Comparison of ENCODE assay signal across 8 cellular contexts in genomic region chr10:102452672-102453340, GRCh38. TPM values are rescaled to one million over a fixed set of nuclear protein-coding genes. Genes with fewer than 3 reads are reported as not detected.
DNase-seq lines count a peak whose midpoint lies in the region; ATAC-seq, FAIRE-seq and TF ChIP-seq lines count a peak whose summit lies in the region.

No MANE protein-coding gene starts in this region.

- in situ Hi-C loops in gastrocnemius medialis (cut with MboI; ENCODE audit: low sequenced_read_pairs in 4 of 4), result no loop called here

- H3K27me3 Mint-ChIP-seq in activated CD4-positive, alpha-beta T cell treated with anti-CD3 and anti-CD28 coated beads for 36 hours, result no peaks in the 10 kb centered on the region
- H3K27me3 Mint-ChIP-seq in activated CD8-positive, alpha-beta memory T cell treated with anti-CD3 and anti-CD28 coated beads, Interleukin-2, amount 10 ng/mL, durations not matched to agents 7 days and 5 days, result no peaks in the 10 kb centered on the region

- no peaks in the 10 kb centered on the region for H3K36me3 ChIP-seq in gastrocnemius medialis

- TF ChIP-seq CTCF in gastrocnemius medialis (IDR thresholded peaks at IDR 0.05 in 4 of 5, conservative IDR thresholded peaks at IDR 0.05 in 1 of 5) (no peak), D721Med (IDR thresholded peaks at IDR 0.05; ENCODE audit: insufficient read depth, missing control alignments) (no peak)

- intact Hi-C loops in activated CD4-positive, alpha-beta T cell treated with anti-CD3 and anti-CD28 coated beads for 36 hours (cut with DNase I, micrococcal nuclease), result loop anchor here in 1 of 2 experiments (1.0 kb wide), 1 partner anchor 8 kb away; no protein-coding TSS in a partner anchor
- intact Hi-C loops in gastrocnemius medialis (cut with DNase I; ENCODE audit: low total_unique reads), result no loop called here

- no peak overlapping the region for H3K4me3 ChIP-seq in gastrocnemius medialis

- peak overlapping the region; percentile 95 for H3K27ac Mint-ChIP-seq in activated CD4-positive, alpha-beta T cell treated with anti-CD3 and anti-CD28 coated beads for 36 hours
- H3K27ac Mint-ChIP-seq in activated CD8-positive, alpha-beta memory T cell treated with anti-CD3 and anti-CD28 coated beads, Interleukin-2, amount 10 ng/mL, durations not matched to agents 7 days and 5 days, result peak overlapping the region; percentile 78

- TF ChIP-seq POLR2A in gastrocnemius medialis (IDR thresholded peaks at IDR 0.05), result no peak

- H3K9me3 Mint-ChIP-seq in activated CD4-positive, alpha-beta T cell treated with anti-CD3 and anti-CD28 coated beads for 36 hours (ENCODE audit: low read depth), result no peaks in the 10 kb centered on the region
- no peaks in the 10 kb centered on the region for H3K9me3 Mint-ChIP-seq in activated CD8-positive, alpha-beta memory T cell treated with anti-CD3 and anti-CD28 coated beads, Interleukin-2, amount 10 ng/mL, durations not matched to agents 7 days and 5 days (ENCODE audit: low read depth)

- POLR2A ChIA-PET in activated CD4-positive, alpha-beta T cell treated with anti-CD3 and anti-CD28 coated beads for 36 hours (lab: Charles Lee), result interaction anchor here (0.6 to 1.1 kb wide), 4 partner anchors 9 to 22 kb away, joined by 3 to 9 read pairs (median 3); no protein-coding TSS in a partner anchor

- peaks cover 25% of the 10 kb centered on the region for H3K4me1 Mint-ChIP-seq in activated CD4-positive, alpha-beta T cell treated with anti-CD3 and anti-CD28 coated beads for 36 hours
- H3K4me1 Mint-ChIP-seq in activated CD8-positive, alpha-beta memory T cell treated with anti-CD3 and anti-CD28 coated beads, Interleukin-2, amount 10 ng/mL, durations not matched to agents 7 days and 5 days, result peaks cover 45% of the 10 kb centered on the region

- CTCF ChIA-PET in activated CD4-positive, alpha-beta T cell treated with anti-CD3 and anti-CD28 coated beads for 36 hours (lab: Charles Lee), result interaction anchor here (0.6 to 4.8 kb wide), 10 partner anchors 9 to 560 kb away, joined by 3 to 25 read pairs (median 3); no protein-coding TSS in a partner anchor
- CTCF ChIA-PET in activated CD8-positive, alpha-beta memory T cell treated with anti-CD3 and anti-CD28 coated beads, Interleukin-2, amount 10 ng/mL, durations not matched to agents 7 days and 5 days (lab: Charles Lee), result interaction anchor here (0.6 to 3.9 kb wide), 14 partner anchors 15 to 361 kb away, joined by 3 to 21 read pairs (median 4); partner anchors contain the start of genes FBXL15, NFKB2 and SUFU

- H3K27ac ChIP-seq in gastrocnemius medialis, result peak overlapping the region; percentile 65 to 69 (median 68)

- H3K36me3 Mint-ChIP-seq in activated CD4-positive, alpha-beta T cell treated with anti-CD3 and anti-CD28 coated beads for 36 hours (ENCODE audit: low read depth), result peaks cover 29% of the 10 kb centered on the region
- peaks cover 12% of the 10 kb centered on the region for H3K36me3 Mint-ChIP-seq in activated CD8-positive, alpha-beta memory T cell treated with anti-CD3 and anti-CD28 coated beads, Interleukin-2, amount 10 ng/mL, durations not matched to agents 7 days and 5 days

- H3K4me1 ChIP-seq in gastrocnemius medialis, result peaks cover 10 to 16% of the 10 kb centered on the region in 2 donors

- H3K4me3 Mint-ChIP-seq in activated CD4-positive, alpha-beta T cell treated with anti-CD3 and anti-CD28 coated beads for 36 hours, result peak overlapping the region; percentile 29
- H3K4me3 Mint-ChIP-seq in activated CD8-positive, alpha-beta memory T cell treated with anti-CD3 and anti-CD28 coated beads, Interleukin-2, amount 10 ng/mL, durations not matched to agents 7 days and 5 days, result peak overlapping the region; percentile 2

- DNase-seq in activated CD4-positive, alpha-beta T cell treated with anti-CD3 and anti-CD28 coated beads for 36 hours, result peak; percentile 85
- DNase-seq in activated CD4-positive, alpha-beta T cell treated with anti-CD3 and anti-CD28 coated beads for 1 hour, result no peak
- DNase-seq in activated CD8-positive, alpha-beta memory T cell treated with anti-CD3 and anti-CD28 coated beads, Interleukin-2, amount 10 ng/mL, durations not matched to agents 7 days and 5 days, result peak; percentile 85
- peak; percentile 52 for DNase-seq in fibroblast of gingiva (ENCODE audit: low read depth)
- peak in 1 of 2 donors; percentile 55 for DNase-seq in gastrocnemius medialis
- DNase-seq in ureter (ENCODE audit: low spot score), result no peak
- no peak for DNase-seq in D721Med (ENCODE audit: insufficient read length, low spot score)

- FAIRE-seq in D721Med (lab: Jason Lieb, UNC), result no peak

- no peaks in the 10 kb centered on the region for H3K27me3 ChIP-seq in gastrocnemius medialis

- peak; percentile 55 for ATAC-seq in activated CD4-positive, alpha-beta T cell treated with anti-CD3 and anti-CD28 coated beads for 36 hours
- peak; percentile 46 for ATAC-seq in activated CD8-positive, alpha-beta memory T cell treated with anti-CD3 and anti-CD28 coated beads, Interleukin-2, amount 10 ng/mL, durations not matched to agents 7 days and 5 days
- ATAC-seq in gastrocnemius medialis (peak; percentile 43 to 47), GM18517 (IDR thresholded peaks at IDR 0.05; ENCODE audit: unreplicated experiment) (no peak)

- H3K9me3 ChIP-seq in gastrocnemius medialis, result no peaks in the 10 kb centered on the region

RNA-seq across cellular contexts. Expression of gene C10orf95, which starts 1.5 kb away (rescaled TPM):
- under 1 TPM; 0.27 to 0.32 TPM for total RNA-seq in activated CD4-positive, alpha-beta T cell treated with anti-CD3 and anti-CD28 coated beads for 36 hours
- total RNA-seq in activated CD8-positive, alpha-beta memory T cell treated with anti-CD3 and anti-CD28 coated beads, Interleukin-2, amount 10 ng/mL, durations not matched to agents 7 days and 5 days, result under 1 TPM in 1 of 2 experiments, not detected in 1; 0.35 TPM
- total RNA-seq in gastrocnemius medialis (not detected), ureter (1.5 TPM)

RNA-seq across cellular contexts. Expression of gene CUEDC2, which starts 20.4 kb away (rescaled TPM):
- 10 to 100 TPM; 60.8 to 72.7 TPM for total RNA-seq in activated CD4-positive, alpha-beta T cell treated with anti-CD3 and anti-CD28 coated beads for 36 hours
- 10 to 100 TPM; 73.5 to 78.2 TPM for total RNA-seq in activated CD8-positive, alpha-beta memory T cell treated with anti-CD3 and anti-CD28 coated beads, Interleukin-2, amount 10 ng/mL, durations not matched to agents 7 days and 5 days
- 10 to 100 TPM; 51.6 to 83.1 (median 70.2) TPM for total RNA-seq in gastrocnemius medialis
- total RNA-seq in ureter, result 51.9 TPM

RNA-seq across cellular contexts. Expression of gene FBXL15, which starts 32.2 kb away (rescaled TPM):
- total RNA-seq in activated CD4-positive, alpha-beta T cell treated with anti-CD3 and anti-CD28 coated beads for 36 hours, result 10 to 100 TPM in 1 of 2 experiments, 1 to 10 TPM in 1; 5.4 to 11.9 TPM
- 10 to 100 TPM; 13.5 to 15.2 TPM for total RNA-seq in activated CD8-positive, alpha-beta memory T cell treated with anti-CD3 and anti-CD28 coated beads, Interleukin-2, amount 10 ng/mL, durations not matched to agents 7 days and 5 days
- total RNA-seq in gastrocnemius medialis (10 to 100 TPM; 14.2 to 34.8 (median 21.0) TPM), ureter (8.7 TPM)

RNA-seq across cellular contexts. Expression of gene PSD, which starts 34.2 kb away (rescaled TPM):
- total RNA-seq in activated CD4-positive, alpha-beta T cell treated with anti-CD3 and anti-CD28 coated beads for 36 hours, result 10 to 100 TPM in 1 of 2 experiments, 1 to 10 TPM in 1; 9.1 to 11.2 TPM
- 1 to 10 TPM; 2.8 to 2.9 TPM for total RNA-seq in activated CD8-positive, alpha-beta memory T cell treated with anti-CD3 and anti-CD28 coated beads, Interleukin-2, amount 10 ng/mL, durations not matched to agents 7 days and 5 days
- total RNA-seq in gastrocnemius medialis, result 1 to 10 TPM in 1 of 4 donors, under 1 TPM in 1, not detected in 2; 0.35 to 2.6 TPM
- total RNA-seq in ureter, result 5.1 TPM

RNA-seq across cellular contexts. Expression of gene ACTR1A, which starts 49.7 kb away (rescaled TPM):
- 10 to 100 TPM; 51.1 to 53.3 TPM for total RNA-seq in activated CD4-positive, alpha-beta T cell treated with anti-CD3 and anti-CD28 coated beads for 36 hours
- total RNA-seq in activated CD8-positive, alpha-beta memory T cell treated with anti-CD3 and anti-CD28 coated beads, Interleukin-2, amount 10 ng/mL, durations not matched to agents 7 days and 5 days, result 10 to 100 TPM; 72.2 to 86.7 TPM
- total RNA-seq in gastrocnemius medialis (100 to 1,000 TPM; 212 to 261 (median 252) TPM), ureter (87.1 TPM)

Comparison
In these comparisons a context has a peak if more than half of its experiments do, and no peak if none do; other contexts are left out.
1. DNase-seq: peak in activated CD4-positive, alpha-beta T cell treated with anti-CD3 and anti-CD28 coated beads for 36 hours (single experiment), activated CD8-positive, alpha-beta memory T cell treated with anti-CD3 and anti-CD28 coated beads, Interleukin-2, amount 10 ng/mL, durations not matched to agents 7 days and 5 days (single experiment) and fibroblast of gingiva (single experiment); none in activated CD4-positive, alpha-beta T cell treated with anti-CD3 and anti-CD28 coated beads for 1 hour (single experiment), ureter (single experiment) and D721Med (single experiment).